Comparison of ENCODE assay signal across 20 cellular contexts in genomic region chr1:29577512-29577911, GRCh38.
"Had no signal": no experiment of that assay in that cellular context is flagged by ENCODE, and none has a peak within 500 bp of the region (broad histone marks: within the 10 kb centered on the region; RNA-seq: fewer than 3 reads in every experiment).

No MANE protein-coding gene starts in this region.

- FAIRE-seq: endometrium had no signal

- H3K9me3 ChIP-seq: mucosa of descending colon, thoracic aorta, vagina had no signal

- H3K4me3 ChIP-seq: mucosa of descending colon, thoracic aorta, vagina had no signal

- H3K27ac Mint-ChIP-seq: activated CD4-positive, alpha-beta T cell treated with anti-CD3 and anti-CD28 coated beads, Interleukin-2, amount 10 ng/mL, durations not matched to agents 7 days and 5 days; activated CD8-positive, alpha-beta memory T cell treated with anti-CD3 and anti-CD28 coated beads, Interleukin-2, amount 10 ng/mL, durations not matched to agents 7 days and 5 days; activated CD8-positive, alpha-beta T cell treated with anti-CD3 and anti-CD28 coated beads for 36 hours; activated T-helper 1 cell treated with anti-CD3 and anti-CD28 coated beads, Interleukin-12 subunit alpha, Interleukin-12 subunit beta, Interleukin-2, Interleukin-4 antibody, amounts not matched to agents 30 ng/mL and 10 ng/mL and 1 ng/mL, durations not matched to agents 14 hours and 24 hours and 36 hours; progenitor cell of endocrine pancreas; type B pancreatic cell had no signal

- H3K9me3 Mint-ChIP-seq: activated CD4-positive, alpha-beta T cell treated with anti-CD3 and anti-CD28 coated beads, Interleukin-2, amount 10 ng/mL, durations not matched to agents 7 days and 5 days; activated CD8-positive, alpha-beta T cell treated with anti-CD3 and anti-CD28 coated beads for 36 hours; activated T-helper 1 cell treated with anti-CD3 and anti-CD28 coated beads, Interleukin-12 subunit alpha, Interleukin-12 subunit beta, Interleukin-2, Interleukin-4 antibody, amounts not matched to agents 30 ng/mL and 10 ng/mL and 1 ng/mL, durations not matched to agents 14 hours and 24 hours and 36 hours; brain; neural crest cell; type B pancreatic cell had no signal

- H3K4me1 ChIP-seq: vagina had no signal

- H3K4me1 Mint-ChIP-seq: activated CD4-positive, alpha-beta T cell treated with anti-CD3 and anti-CD28 coated beads, Interleukin-2, amount 10 ng/mL, durations not matched to agents 7 days and 5 days; activated CD8-positive, alpha-beta memory T cell treated with anti-CD3 and anti-CD28 coated beads, Interleukin-2, amount 10 ng/mL, durations not matched to agents 7 days and 5 days had no signal

- DNase-seq: activated CD4-positive, alpha-beta T cell treated with anti-CD3 and anti-CD28 coated beads, Interleukin-2, amount 10 ng/mL, durations not matched to agents 7 days and 5 days; activated CD4-positive, CD25-positive, alpha-beta regulatory T cell treated with anti-CD3 and anti-CD28 coated beads, Interleukin-2, amount 50 U/mL, for 72 hours; activated CD8-positive, alpha-beta memory T cell treated with anti-CD3 and anti-CD28 coated beads, Interleukin-2, amount 10 ng/mL, durations not matched to agents 7 days and 5 days; activated CD8-positive, alpha-beta T cell treated with anti-CD3 and anti-CD28 coated beads for 36 hours; activated gamma-delta T cell; activated naive CD4-positive, alpha-beta T cell treated with anti-CD3 and anti-CD28 coated beads, Interleukin-2, amount 50 U/mL, for 16 hours; aorta; erythroblast; foreskin fibroblast; mucosa of descending colon; stimulated activated CD4-positive, alpha-beta T cell treated with anti-CD3 and anti-CD28 coated beads, Interleukin-4, amount 100 ng/mL, for 24 hours; stimulated activated naive CD4-positive, alpha-beta T cell treated with Interleukin-2 at 50 U/mL for 16 hours had no signal

- H3K27ac ChIP-seq: thoracic aorta, vagina had no signal

- H3K27me3 ChIP-seq: vagina had no signal

- H3K4me3 Mint-ChIP-seq: activated CD4-positive, alpha-beta T cell treated with anti-CD3 and anti-CD28 coated beads, Interleukin-2, amount 10 ng/mL, durations not matched to agents 7 days and 5 days; activated CD8-positive, alpha-beta memory T cell treated with anti-CD3 and anti-CD28 coated beads, Interleukin-2, amount 10 ng/mL, durations not matched to agents 7 days and 5 days; activated CD8-positive, alpha-beta T cell treated with anti-CD3 and anti-CD28 coated beads for 36 hours; activated T-helper 1 cell treated with anti-CD3 and anti-CD28 coated beads, Interleukin-12 subunit alpha, Interleukin-12 subunit beta, Interleukin-2, Interleukin-4 antibody, amounts not matched to agents 30 ng/mL and 10 ng/mL and 1 ng/mL, durations not matched to agents 14 hours and 24 hours and 36 hours; brain; neural crest cell; type B pancreatic cell had no signal

- ATAC-seq: activated CD8-positive, alpha-beta memory T cell treated with anti-CD3 and anti-CD28 coated beads, Interleukin-2, amount 10 ng/mL, durations not matched to agents 7 days and 5 days; activated CD8-positive, alpha-beta T cell treated with anti-CD3 and anti-CD28 coated beads for 36 hours; mucosa of descending colon had no signal

- H3K36me3 ChIP-seq: thoracic aorta, vagina had no signal

- H3K36me3 Mint-ChIP-seq: activated CD8-positive, alpha-beta memory T cell treated with anti-CD3 and anti-CD28 coated beads, Interleukin-2, amount 10 ng/mL, durations not matched to agents 7 days and 5 days; brain; type B pancreatic cell had no signal

- H3K27me3 Mint-ChIP-seq: activated CD4-positive, alpha-beta T cell treated with anti-CD3 and anti-CD28 coated beads, Interleukin-2, amount 10 ng/mL, durations not matched to agents 7 days and 5 days; activated CD8-positive, alpha-beta T cell treated with anti-CD3 and anti-CD28 coated beads for 36 hours had no signal
